In the genomic region with DNA sequence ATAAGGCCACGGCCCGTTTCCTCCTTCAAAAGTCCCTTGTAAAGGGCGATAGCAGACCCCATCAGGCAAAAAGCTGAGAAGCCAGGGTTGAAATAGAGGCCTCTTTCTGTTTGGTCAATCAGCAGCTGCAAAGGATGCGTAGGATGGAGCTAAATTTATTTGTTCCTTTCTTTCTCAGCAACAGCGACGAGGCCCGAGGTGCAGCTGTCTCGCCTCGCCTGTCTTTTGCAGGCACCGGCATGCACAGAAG, we compare ENCODE assay signal across 8 cellular contexts. TPM values are rescaled to one million over a fixed set of nuclear protein-coding genes. Genes with fewer than 3 reads are reported as not detected.
DNase-seq lines count a peak whose midpoint lies in the region; ATAC-seq and TF ChIP-seq lines count a peak whose summit lies in the region.

No MANE protein-coding gene starts in this region.

- H3K9ac ChIP-seq in mesenchymal stem cell (ENCODE audit: low read length) = peak overlapping the region; percentile 71

- H2BK5ac ChIP-seq in mesenchymal stem cell (ENCODE audit: low read depth, low read length, poor library complexity, severe bottlenecking) = no peak overlapping the region

- peak overlapping the region; percentile 72 to 84 for H2BK12ac ChIP-seq in mesenchymal stem cell (ENCODE audit: low read length in 2 of 2)

- H4K91ac ChIP-seq in mesenchymal stem cell (ENCODE audit: low read length) = peak overlapping the region; percentile 19

- CTCF ChIA-PET in activated naive CD4-positive, alpha-beta T cell treated with anti-CD3 and anti-CD28 coated beads, Interleukin-2, amount 10 ng/mL, durations not matched to agents 7 days and 5 days (lab: Charles Lee) = interaction anchor here (0.7 to 2.5 kb wide), 12 partner anchors 9 to 418 kb away, joined by 3 to 11 read pairs (median 4); no protein-coding TSS in a partner anchor
- CTCF ChIA-PET in Panc1 (lab: Charles Lee) = no interaction called here

- no peak overlapping the region for H3K14ac ChIP-seq in mesenchymal stem cell (ENCODE audit: low read length in 2 of 2)

- POLR2A ChIA-PET in Panc1 (lab: Charles Lee) = no interaction called here

- H2AFZ ChIP-seq in mesenchymal stem cell (ENCODE audit: low read depth, low read length) = peak overlapping the region; percentile 32

- no peak overlapping the region for H3K4me2 ChIP-seq in mesenchymal stem cell (ENCODE audit: low read length, poor library complexity, severe bottlenecking)

- no peak overlapping the region for H2BK15ac ChIP-seq in mesenchymal stem cell (ENCODE audit: low read depth, poor library complexity, severe bottlenecking)

- peak overlapping the region in 1 of 2 experiments; percentile 3 for H3K4ac ChIP-seq in mesenchymal stem cell (ENCODE audit: low read depth in 1 of 2, low read length in 2 of 2)

- intact Hi-C loops in Panc1 (cut with micrococcal nuclease; ENCODE audit: unreplicated experiment) = no loop called here

- peaks cover 28% of the 10 kb centered on the region for H3K27me3 Mint-ChIP-seq in activated naive CD4-positive, alpha-beta T cell treated with anti-CD3 and anti-CD28 coated beads, Interleukin-2, amount 10 ng/mL, durations not matched to agents 7 days and 5 days

- H3K4me3 Mint-ChIP-seq in activated naive CD4-positive, alpha-beta T cell treated with anti-CD3 and anti-CD28 coated beads, Interleukin-2, amount 10 ng/mL, durations not matched to agents 7 days and 5 days = peak overlapping the region; percentile 69

- H3K27me3 ChIP-seq in Panc1 (ENCODE audit: control insufficient read depth, insufficient read depth, low read length) = no peaks in the 10 kb centered on the region
- H3K27me3 ChIP-seq in mesenchymal stem cell (ENCODE audit: control insufficient read depth in 1 of 2, insufficient read depth in 1 of 2, low read length in 2 of 2) = no peaks in the 10 kb centered on the region

- H3K4me1 ChIP-seq in Panc1 (ENCODE audit: control insufficient read depth, insufficient read depth, low read length) = peaks cover 9% of the 10 kb centered on the region; the same call in 1 of the 2 replicates
- H3K4me1 ChIP-seq in mesenchymal stem cell (ENCODE audit: control insufficient read depth, insufficient read depth, low read depth, low read length) = peaks cover 11% of the 10 kb centered on the region

- no TSS peak for BruUV-seq in Panc1 (replicated peaks; lab: Mats Ljungman, UMichigan)

- H3K36me3 Mint-ChIP-seq in activated naive CD4-positive, alpha-beta T cell treated with anti-CD3 and anti-CD28 coated beads, Interleukin-2, amount 10 ng/mL, durations not matched to agents 7 days and 5 days = peaks cover 5% of the 10 kb centered on the region

- H3K4me3 ChIP-seq in Panc1 (ENCODE audit: low read depth in 2 of 2, low read length in 2 of 2) (no peak overlapping the region), mesenchymal stem cell (ENCODE audit: insufficient read depth in 1 of 2, low read depth in 1 of 2, low read length in 2 of 2) (no peak overlapping the region)

- no peak overlapping the region for H2BK120ac ChIP-seq in mesenchymal stem cell (ENCODE audit: low read depth, low read length)

- no peak for DNase-seq in activated naive CD4-positive, alpha-beta T cell treated with anti-CD3 and anti-CD28 coated beads, Interleukin-2, amount 10 ng/mL, durations not matched to agents 7 days and 5 days
- no peak for DNase-seq in activated naive CD4-positive, alpha-beta T cell treated with Interleukin-2 at 50 U/mL for 16 hours
- DNase-seq in Panc1 (ENCODE audit: low read depth, low spot score) = no peak
- no peak for DNase-seq in mesenchymal stem cell
- no peak for DNase-seq in midbrain (lab: John Stamatoyannopoulos, UW)
- no peak for DNase-seq in NCI-H748 treated with DMSO at 0.1 percent for 48 hours (lab: John Stamatoyannopoulos, UW)
- no peak for DNase-seq in KBM-7

- H3K9me3 ChIP-seq in Panc1 (ENCODE audit: control insufficient read depth, insufficient read depth, low read depth, low read length) = no peaks in the 10 kb centered on the region
- peaks cover 10% of the 10 kb centered on the region for H3K9me3 ChIP-seq in mesenchymal stem cell (ENCODE audit: control insufficient read depth, low read length)

- H3K27ac Mint-ChIP-seq in activated naive CD4-positive, alpha-beta T cell treated with anti-CD3 and anti-CD28 coated beads, Interleukin-2, amount 10 ng/mL, durations not matched to agents 7 days and 5 days = peak overlapping the region; percentile 100

- H3K36me3 ChIP-seq in Panc1 (ENCODE audit: control insufficient read depth, insufficient read depth, low read length) (no peaks in the 10 kb centered on the region), mesenchymal stem cell (ENCODE audit: control insufficient read depth in 1 of 2, insufficient read depth in 2 of 2, low read depth in 1 of 2, low read length in 2 of 2) (no peaks in the 10 kb centered on the region)

- no peaks in the 10 kb centered on the region for H3K79me1 ChIP-seq in mesenchymal stem cell (replicated peaks; ENCODE audit: low read length, poor library complexity, severe bottlenecking)

- ATAC-seq in HG02885 (IDR thresholded peaks at IDR 0.05; ENCODE audit: poor library complexity, unreplicated experiment) = peak; percentile 65
- ATAC-seq in Panc1 = 0 out of 2 replicates have a peak, but pooled peaks have one; percentile 18

- H3K18ac ChIP-seq in mesenchymal stem cell (ENCODE audit: low read depth in 1 of 2, low read length in 2 of 2) = peak overlapping the region; percentile 28 to 31

- H3K23ac ChIP-seq in mesenchymal stem cell (ENCODE audit: low read length in 2 of 2) = no peak overlapping the region

- peaks cover 39% of the 10 kb centered on the region for H3K4me1 Mint-ChIP-seq in activated naive CD4-positive, alpha-beta T cell treated with anti-CD3 and anti-CD28 coated beads, Interleukin-2, amount 10 ng/mL, durations not matched to agents 7 days and 5 days

- H2AK5ac ChIP-seq in mesenchymal stem cell (ENCODE audit: low read length, severe bottlenecking) = peak overlapping the region; percentile 29

- peak overlapping the region; percentile 73 for H4K8ac ChIP-seq in mesenchymal stem cell (ENCODE audit: low read length)

- 91% methylated on average over 10 of the region's 10 CpGs for WGBS in mesenchymal stem cell

- TF ChIP-seq CTCF in Panc1 (IDR thresholded peaks at IDR 0.05) = no peak

- H3K27ac ChIP-seq in Panc1 (ENCODE audit: low read length) = 0 out of 2 replicates have a peak overlapping the region, but pooled peaks have one; percentile 39
- peak overlapping the region; percentile 77 for H3K27ac ChIP-seq in mesenchymal stem cell (ENCODE audit: low read length, poor library complexity, severe bottlenecking)

- H3K9me3 Mint-ChIP-seq in activated naive CD4-positive, alpha-beta T cell treated with anti-CD3 and anti-CD28 coated beads, Interleukin-2, amount 10 ng/mL, durations not matched to agents 7 days and 5 days = peaks cover 6% of the 10 kb centered on the region

- in situ Hi-C loops in Panc1 (cut with HindIII; ENCODE audit: low pct_unique_long_range_greater_than_20kb, low sequenced_read_pairs) = no loop called here
- in situ Hi-C loops in KBM-7 (cut with MboI; ENCODE audit: low pct_unique_long_range_greater_than_20kb, low sequenced_read_pairs) = no loop called here

RNA-seq across cellular contexts. Expression of a gene that starts 0.2 kb away (rescaled TPM):
- total RNA-seq in Panc1 (2021; ENCODE audit: unreplicated experiment) = 1.9 TPM
- 9.4 TPM for polyA plus RNA-seq in Panc1 (2012; ENCODE audit: insufficient read length)
- polyA plus RNA-seq in mesenchymal stem cell (2013, experiment 1 of 2) = 0.32 TPM
- polyA plus RNA-seq in mesenchymal stem cell (2013, experiment 2 of 2) = 0.60 TPM
